In genomic region chr13:99376132-99376531, GRCh38 we compare ENCODE assay signal across 9 cellular contexts.
DNase-seq lines count a peak whose midpoint lies in the region; ATAC-seq and TF ChIP-seq lines count a peak whose summit lies in the region.
"Had no signal": no experiment of that assay in that cellular context is flagged by ENCODE, and none has a peak within 500 bp of the region (broad histone marks: within the 10 kb centered on the region; RNA-seq: fewer than 3 reads in every experiment).

No MANE protein-coding gene starts in this region.

- TF ChIP-seq CTCF in SU-DHL-6 (IDR thresholded peaks at IDR 0.05; ENCODE audit: insufficient read depth, low read length, poor library complexity, severe bottlenecking) (no peak), parathyroid adenoma (IDR thresholded peaks at IDR 0.05) (no peak), type B pancreatic cell (conservative IDR thresholded peaks at IDR 0.05) (no peak)

- no peaks in the 10 kb centered on the region for H3K9me2 ChIP-seq in SU-DHL-6 (replicated peaks; ENCODE audit: insufficient read depth, low read length)

- no peaks in the 10 kb centered on the region for H3K9me3 Mint-ChIP-seq in type B pancreatic cell

- no peak overlapping the region for H3K27ac Mint-ChIP-seq in type B pancreatic cell

- H3K4me1 ChIP-seq in parathyroid adenoma = no peaks in the 10 kb centered on the region

- H3K4me2 ChIP-seq in SU-DHL-6 (ENCODE audit: low read depth, low read length, poor library complexity, severe bottlenecking) = peak overlapping the region; percentile 22
- H3K4me2 ChIP-seq in parathyroid adenoma (ENCODE audit: low read length) = peak overlapping the region; percentile 1

- H3K4me3 ChIP-seq in SU-DHL-6 (ENCODE audit: insufficient read depth, low read length, poor library complexity, severe bottlenecking) (no peak overlapping the region), parathyroid adenoma (ENCODE audit: low read depth, low read length) (no peak overlapping the region)
- H3K4me3 ChIP-seq: lung had no signal

- H3K27me3 ChIP-seq in SU-DHL-6 (ENCODE audit: low read length) (no peaks in the 10 kb centered on the region), parathyroid adenoma (ENCODE audit: control insufficient read depth, insufficient read depth, low read length) (no peaks in the 10 kb centered on the region)

- no peak overlapping the region for H2AFZ ChIP-seq in SU-DHL-6 (ENCODE audit: low read depth, low read length, severe bottlenecking)
- H2AFZ ChIP-seq in parathyroid adenoma = no peak overlapping the region

- H3K79me2 ChIP-seq in SU-DHL-6 (ENCODE audit: insufficient read depth, low read length) = no peaks in the 10 kb centered on the region
- H3K79me2 ChIP-seq in parathyroid adenoma = no peaks in the 10 kb centered on the region

- peak; percentile 57 for ATAC-seq in GM18867 (IDR thresholded peaks at IDR 0.05; ENCODE audit: unreplicated experiment)
- ATAC-seq in HG02610 (IDR thresholded peaks at IDR 0.05; ENCODE audit: unreplicated experiment) = peak; percentile 55

- H3F3A ChIP-seq in SU-DHL-6 (ENCODE audit: insufficient read depth) = no peaks in the 10 kb centered on the region

- H3K4me3 Mint-ChIP-seq in type B pancreatic cell = no peak overlapping the region

- no peaks in the 10 kb centered on the region for H3K36me3 ChIP-seq in SU-DHL-6 (ENCODE audit: low read length)
- no peaks in the 10 kb centered on the region for H3K36me3 ChIP-seq in parathyroid adenoma (ENCODE audit: control insufficient read depth, insufficient read depth, low read length)

- DNase-seq in stimulated activated CD4-positive, alpha-beta T cell treated with anti-CD3 and anti-CD28 coated beads, Interleukin-15, amount 100 ng/mL, for 24 hours = no peak
- no peak for DNase-seq in type B pancreatic cell (ENCODE audit: extremely low spot score, unreplicated experiment)
- no peak for DNase-seq in AML-193 (lab: John Stamatoyannopoulos, UW)
- no peak for DNase-seq in NCI-H1694 treated with DMSO at 0.1 percent for 48 hours (lab: John Stamatoyannopoulos, UW)

- H3K4me1 Mint-ChIP-seq in type B pancreatic cell (ENCODE audit: unreplicated experiment) = no peaks in the 10 kb centered on the region

- H3K36me3 Mint-ChIP-seq in type B pancreatic cell = peaks cover 26% of the 10 kb centered on the region

- H3K9me3 ChIP-seq in SU-DHL-6 (ENCODE audit: insufficient read depth, low read length) = no peaks in the 10 kb centered on the region
- H3K9me3 ChIP-seq in parathyroid adenoma (ENCODE audit: control insufficient read depth, low read length) = no peaks in the 10 kb centered on the region

- H3K27ac ChIP-seq in SU-DHL-6 (ENCODE audit: low read depth, low read length) (no peak overlapping the region), parathyroid adenoma (peak overlapping the region; percentile 0)

- no peaks in the 10 kb centered on the region for H3K27me3 Mint-ChIP-seq in type B pancreatic cell

- H4K20me1 ChIP-seq in SU-DHL-6 (ENCODE audit: low read depth, low read length) = no peaks in the 10 kb centered on the region

- H3K9ac ChIP-seq in SU-DHL-6 (ENCODE audit: low read length) = no peak overlapping the region
- H3K9ac ChIP-seq in parathyroid adenoma = no peak overlapping the region
